20 cellular contexts compared by ENCODE assay signal in genomic region chr10:16887565-16887964, GRCh38.
A peak's percentile ranks its signal among the peaks of the same experiment; 100 is the strongest.
DNase-seq lines count a peak whose midpoint lies in the region; ATAC-seq lines count a peak whose summit lies in the region.
"Had no signal": no experiment of that assay in that cellular context is flagged by ENCODE, and none has a peak within 500 bp of the region (broad histone marks: within the 10 kb centered on the region; RNA-seq: fewer than 3 reads in every experiment).

No MANE protein-coding gene starts in this region.

- CTCF ChIA-PET in activated CD8-positive, alpha-beta T cell treated with anti-CD3 and anti-CD28 coated beads, Interleukin-2, amount 10 ng/mL, durations not matched to agents 7 days and 5 days (lab: Charles Lee): no interaction called here

- peaks cover 2% of the 10 kb centered on the region for H3K27me3 Mint-ChIP-seq in activated CD8-positive, alpha-beta T cell treated with anti-CD3 and anti-CD28 coated beads, Interleukin-2, amount 10 ng/mL, durations not matched to agents 7 days and 5 days (ENCODE audit: low read depth)
- H3K27me3 Mint-ChIP-seq: naive thymus-derived CD8-positive, alpha-beta T cell had no signal

- peaks cover 15% of the 10 kb centered on the region for H3K4me1 Mint-ChIP-seq in activated CD8-positive, alpha-beta T cell treated with anti-CD3 and anti-CD28 coated beads, Interleukin-2, amount 10 ng/mL, durations not matched to agents 7 days and 5 days (ENCODE audit: low read depth)

- no peaks in the 10 kb centered on the region for H3K9me3 Mint-ChIP-seq in activated CD8-positive, alpha-beta T cell treated with anti-CD3 and anti-CD28 coated beads, Interleukin-2, amount 10 ng/mL, durations not matched to agents 7 days and 5 days (ENCODE audit: insufficient read depth)
- H3K9me3 Mint-ChIP-seq: activated naive CD4-positive, alpha-beta T cell treated with anti-CD3 and anti-CD28 coated beads, Interleukin-2, amount 50 U/mL, for 72 hours; naive thymus-derived CD8-positive, alpha-beta T cell; T-helper 1 cell treated with Interleukin-12 subunit alpha and Interleukin-12 subunit beta and Interleukin-4 antibody, amounts not matched to agents 30 μg/mL and 1 μg/mL, for 36 hours had no signal

- POLR2A ChIA-PET in activated CD8-positive, alpha-beta T cell treated with anti-CD3 and anti-CD28 coated beads, Interleukin-2, amount 10 ng/mL, durations not matched to agents 7 days and 5 days (lab: Charles Lee): no interaction called here

- H3K27ac Mint-ChIP-seq in activated CD8-positive, alpha-beta T cell treated with anti-CD3 and anti-CD28 coated beads, Interleukin-2, amount 10 ng/mL, durations not matched to agents 7 days and 5 days: no peak overlapping the region
- H3K27ac Mint-ChIP-seq: activated naive CD4-positive, alpha-beta T cell treated with anti-CD3 and anti-CD28 coated beads, Interleukin-2, amount 50 U/mL, for 72 hours; naive thymus-derived CD8-positive, alpha-beta T cell; T-helper 1 cell treated with Interleukin-12 subunit alpha and Interleukin-12 subunit beta and Interleukin-4 antibody, amounts not matched to agents 30 μg/mL and 1 μg/mL, for 36 hours had no signal

- no peaks in the 10 kb centered on the region for H3K36me3 Mint-ChIP-seq in activated CD8-positive, alpha-beta T cell treated with anti-CD3 and anti-CD28 coated beads, Interleukin-2, amount 10 ng/mL, durations not matched to agents 7 days and 5 days (ENCODE audit: low read depth)
- H3K36me3 Mint-ChIP-seq: activated naive CD4-positive, alpha-beta T cell treated with anti-CD3 and anti-CD28 coated beads, Interleukin-2, amount 50 U/mL, for 72 hours had no signal

- no peak for ATAC-seq in activated CD8-positive, alpha-beta T cell treated with anti-CD3 and anti-CD28 coated beads, Interleukin-2, amount 10 ng/mL, durations not matched to agents 7 days and 5 days
- ATAC-seq: activated naive CD4-positive, alpha-beta T cell treated with anti-CD3 and anti-CD28 coated beads, Interleukin-2, amount 50 U/mL, for 72 hours; left ventricle myocardium superior; naive thymus-derived CD8-positive, alpha-beta T cell had no signal

- no peak overlapping the region for H3K4me3 Mint-ChIP-seq in activated CD8-positive, alpha-beta T cell treated with anti-CD3 and anti-CD28 coated beads, Interleukin-2, amount 10 ng/mL, durations not matched to agents 7 days and 5 days
- H3K4me3 Mint-ChIP-seq: naive thymus-derived CD8-positive, alpha-beta T cell; T-helper 1 cell treated with Interleukin-12 subunit alpha and Interleukin-12 subunit beta and Interleukin-4 antibody, amounts not matched to agents 30 μg/mL and 1 μg/mL, for 36 hours had no signal

- DNase-seq in NCI-H1105 treated with DMSO at 0.1 percent for 48 hours (lab: John Stamatoyannopoulos, UW) (peak; percentile 6), NCI-H1105 (lab: John Stamatoyannopoulos, UW) (no peak), amniotic epithelial cell (ENCODE audit: low read depth) (peak; percentile 44), fibroblast of peridontal ligament (ENCODE audit: extremely low read depth) (peak; percentile 92), NCI-H1436 (lab: John Stamatoyannopoulos, UW) (no peak), NCI-H2196 treated with DMSO at 0.1 percent for 48 hours (lab: John Stamatoyannopoulos, UW; ENCODE audit: unreplicated experiment) (no peak)
- DNase-seq in NK-92 treated with Interleukin-12 subunit alpha and Interleukin-12 subunit beta, amount 100 ng/mL, for 24 hours (lab: John Stamatoyannopoulos, UW): no peak
- DNase-seq in activated CD8-positive, alpha-beta T cell treated with anti-CD3 and anti-CD28 coated beads, Interleukin-2, amount 10 ng/mL, durations not matched to agents 7 days and 5 days: no peak
- DNase-seq: activated CD4-positive, CD25-positive, alpha-beta regulatory T cell treated with anti-CD3 and anti-CD28 coated beads, Interleukin-2, amount 50 U/mL, for 72 hours; Calu3; KBM-7; left ventricle myocardium superior; naive thymus-derived CD8-positive, alpha-beta T cell; NCI-H524 treated with DMSO at 0.1 percent for 48 hours; retina; RPMI8226; stimulated activated CD4-positive, alpha-beta T cell treated with anti-CD3 and anti-CD28 coated beads, Interleukin-4, amount 100 ng/mL, for 1 hour; transverse colon had no signal

Comparison
In these comparisons a context has a peak if more than half of its experiments do, and no peak if none do; other contexts are left out.
1. DNase-seq: peak in NCI-H1105 treated with DMSO at 0.1 percent for 48 hours (single experiment), amniotic epithelial cell (single experiment) and fibroblast of peridontal ligament (single experiment); none in NCI-H1105 (single experiment), NK-92 treated with Interleukin-12 subunit alpha and Interleukin-12 subunit beta, amount 100 ng/mL, for 24 hours (single experiment), NCI-H1436 (single experiment), NCI-H2196 treated with DMSO at 0.1 percent for 48 hours (single experiment) and activated CD8-positive, alpha-beta T cell treated with anti-CD3 and anti-CD28 coated beads, Interleukin-2, amount 10 ng/mL, durations not matched to agents 7 days and 5 days (single experiment).